In the genomic region with DNA sequence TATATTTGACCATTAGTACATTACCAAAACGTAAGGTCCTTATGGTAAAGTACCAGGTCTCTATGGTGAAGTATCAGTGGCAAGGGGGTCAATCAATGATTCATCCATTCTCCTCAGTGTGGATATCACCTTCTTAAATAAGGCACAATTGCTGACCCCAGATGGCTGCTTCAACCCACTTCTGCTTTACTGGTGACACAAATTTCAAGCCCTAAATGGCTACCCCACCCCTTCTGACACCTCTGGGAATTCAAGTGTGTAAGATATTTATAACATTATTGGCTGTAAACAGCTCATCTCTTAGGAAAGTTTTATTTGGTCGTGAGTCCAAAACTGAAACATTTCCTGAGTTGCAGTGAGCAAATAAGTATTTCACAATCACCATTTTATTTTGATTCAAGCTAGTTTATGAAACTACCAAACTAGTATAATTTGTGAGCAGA, we compare ENCODE assay signal across 8 cellular contexts. TPM values are rescaled to one million over a fixed set of nuclear protein-coding genes. Genes with fewer than 3 reads are reported as not detected.
DNase-seq lines count a peak whose midpoint lies in the region; ATAC-seq and TF ChIP-seq lines count a peak whose summit lies in the region.

No MANE protein-coding gene starts in this region.

- no peaks in the 10 kb centered on the region for H3K36me3 Mint-ChIP-seq in activated B cell treated with CpG ODN at 0.5 μM for 24 hours (ENCODE audit: low read depth)
- H3K36me3 Mint-ChIP-seq in naive B cell, result peaks cover 0 to 9% of the 10 kb centered on the region in 2 donors
- H3K36me3 Mint-ChIP-seq in immature natural killer cell, result peaks cover 0 to 5% (median 0%) of the 10 kb centered on the region in 3 donors

- H3K27me3 Mint-ChIP-seq in activated B cell treated with CpG ODN at 0.5 μM for 24 hours, result no peaks in the 10 kb centered on the region
- no peaks in the 10 kb centered on the region for H3K27me3 Mint-ChIP-seq in naive B cell
- H3K27me3 Mint-ChIP-seq in immature natural killer cell (ENCODE audit: low read depth in 3 of 3), result peaks cover 0 to 2% (median 2%) of the 10 kb centered on the region in 3 donors

- POLR2A ChIA-PET in activated B cell treated with CpG ODN at 0.5 μM for 24 hours (lab: Charles Lee), result interaction anchor here (0.6 to 3.8 kb wide), 10 partner anchors 32 to 132 kb away, joined by 3 to 25 read pairs (median 4); a partner anchor contains a TSS

- CTCF ChIA-PET in activated B cell treated with CpG ODN at 0.5 μM for 24 hours (lab: Charles Lee), result interaction anchor here (0.7 to 3.1 kb wide), 17 partner anchors 19 to 170 kb away, joined by 3 to 36 read pairs (median 6); a partner anchor contains a TSS

- H3K27ac Mint-ChIP-seq in activated B cell treated with CpG ODN at 0.5 μM for 24 hours (peak overlapping the region; percentile 80), naive B cell (peak overlapping the region; percentile 87 to 95 (median 90)), immature natural killer cell (no peak overlapping the region)

- no peak for TF ChIP-seq CTCF in activated B cell treated with CpG ODN at 0.5 μM for 24 hours (IDR thresholded peaks at IDR 0.05)

- H3K4me3 Mint-ChIP-seq in activated B cell treated with CpG ODN at 0.5 μM for 24 hours (peak overlapping the region; percentile 68), naive B cell (peak overlapping the region; percentile 10 to 83 (median 64)), immature natural killer cell (no peak overlapping the region)

- peaks cover 56% of the 10 kb centered on the region for H3K4me1 Mint-ChIP-seq in activated B cell treated with CpG ODN at 0.5 μM for 24 hours
- peaks cover 46 to 65% (median 60%) of the 10 kb centered on the region in 3 donors for H3K4me1 Mint-ChIP-seq in naive B cell
- peaks cover 26 to 41% of the 10 kb centered on the region in 2 donors for H3K4me1 Mint-ChIP-seq in immature natural killer cell

- ATAC-seq in GM18867 (IDR thresholded peaks at IDR 0.05; ENCODE audit: unreplicated experiment) (peak; percentile 78), HG03108 (IDR thresholded peaks at IDR 0.05; ENCODE audit: unreplicated experiment) (peak; percentile 62), activated B cell treated with CpG ODN at 0.5 μM for 24 hours (ENCODE audit: low read depth) (peak; percentile 92), naive B cell (ENCODE audit: low read depth in 2 of 2) (peak; percentile 91 to 94), GM21526 (IDR thresholded peaks at IDR 0.05; ENCODE audit: low FRiP score, unreplicated experiment) (no peak), HG02571 (IDR thresholded peaks at IDR 0.05; ENCODE audit: unreplicated experiment) (no peak), HG02623 (IDR thresholded peaks at IDR 0.05; ENCODE audit: unreplicated experiment) (no peak)

- intact Hi-C loops in activated B cell treated with CpG ODN at 0.5 μM for 24 hours (cut with micrococcal nuclease), result loop anchor here (1.0 to 2.0 kb wide), 4 partner anchors 8 to 79 kb away; a partner anchor contains a TSS

- DNase-seq in activated B cell treated with CpG ODN at 0.5 μM for 24 hours, result no peak
- DNase-seq in naive B cell, result peak; percentile 71
- DNase-seq in immature natural killer cell, result no peak

- H3K9me3 Mint-ChIP-seq in activated B cell treated with CpG ODN at 0.5 μM for 24 hours (no peaks in the 10 kb centered on the region), naive B cell (peaks cover 0 to 5% (median 0%) of the 10 kb centered on the region in 7 donors), immature natural killer cell (no peaks in the 10 kb centered on the region)

RNA-seq across cellular contexts. Expression of a gene that starts 7.9 kb away (rescaled TPM):
- 8.6 and 9.0 TPM in 2 replicates for total RNA-seq in activated B cell treated with CpG ODN at 0.5 μM for 24 hours
- polyA plus RNA-seq in naive B cell (ENCODE audit: low read depth in 6 of 6) (1 to 10 TPM; 3.8 to 4.7 (median 4.2) TPM), immature natural killer cell (1 to 10 TPM; 3.6 to 5.4 (median 4.4) TPM)

RNA-seq across cellular contexts. Expression of a gene that starts 34.3 kb away (rescaled TPM):
- total RNA-seq in activated B cell treated with CpG ODN at 0.5 μM for 24 hours, result 129 and 136 TPM in 2 replicates
- polyA plus RNA-seq in naive B cell (ENCODE audit: low read depth in 6 of 6), result 100 to 1,000 TPM; 127 to 183 (median 144) TPM
- polyA plus RNA-seq in immature natural killer cell, result 100 to 1,000 TPM in 1 of 3 donors, 10 to 100 TPM in 2; 76.8 to 128 (median 92.9) TPM

Comparison
In these comparisons a context has a peak if more than half of its experiments do, and no peak if none do; other contexts are left out.
1. ATAC-seq: peak in GM18867 (single experiment), HG03108 (single experiment), activated B cell treated with CpG ODN at 0.5 μM for 24 hours (single experiment) and naive B cell (2 of 2); none in GM21526 (single experiment), HG02571 (single experiment) and HG02623 (single experiment).
2. H3K27ac Mint-ChIP-seq: peak in activated B cell treated with CpG ODN at 0.5 μM for 24 hours (single experiment) and naive B cell (6 of 6); none in immature natural killer cell (0 of 6).
3. H3K4me3 Mint-ChIP-seq: peak in activated B cell treated with CpG ODN at 0.5 μM for 24 hours (single experiment) and naive B cell (8 of 8); none in immature natural killer cell (0 of 5).